ENCODE assay signal across 40 cellular contexts in genomic region chr3:123225557-123225956, GRCh38.
"Had no signal": no experiment of that assay in that cellular context is flagged by ENCODE, and none has a peak within 500 bp of the region (broad histone marks: within the 10 kb centered on the region; RNA-seq: fewer than 3 reads in every experiment).

No MANE protein-coding gene starts in this region.

- H3K27me3 ChIP-seq: adrenal gland, ascending aorta, body of pancreas, brain microvascular endothelial cell, breast epithelium, cardiac muscle cell had no signal

- H3K36me3 ChIP-seq: brain microvascular endothelial cell, breast epithelium, cardiac muscle cell had no signal

- H3K4me1 Mint-ChIP-seq: activated naive CD4-positive, alpha-beta T cell treated with anti-CD3 and anti-CD28 coated beads, Interleukin-2, amount 10 ng/mL, durations not matched to agents 7 days and 5 days; activated naive CD8-positive, alpha-beta T cell treated with anti-CD3 and anti-CD28 coated beads for 36 hours; activated naive CD8-positive, alpha-beta T cell treated with anti-CD3 and anti-CD28 coated beads, Interleukin-2, amount 10 ng/mL, durations not matched to agents 7 days and 5 days; activated naive CD8-positive, alpha-beta T cell treated with anti-CD3 and anti-CD28 coated beads, Interleukin-2, amount 50 U/mL, for 24 hours; activated T-helper 17 cell treated with anti-CD3 and anti-CD28 coated beads, Interleukin-2, amount 50 U/mL, for 72 hours; brain had no signal

- H3K27ac ChIP-seq: adrenal gland, ascending aorta, body of pancreas, brain microvascular endothelial cell, breast epithelium, cardiac muscle cell had no signal

- FAIRE-seq: astrocyte, bronchial epithelial cell had no signal

- ATAC-seq: activated naive CD4-positive, alpha-beta T cell treated with anti-CD3 and anti-CD28 coated beads, Interleukin-2, amount 50 U/mL, for 72 hours; activated naive CD8-positive, alpha-beta T cell treated with anti-CD3 and anti-CD28 coated beads, Interleukin-2, amount 50 U/mL, for 24 hours; activated T-cell treated with anti-CD3 and anti-CD28 coated beads, Interleukin-2, amount 50 U/mL, for 4 hours; activated T-cell treated with anti-CD3 and anti-CD28 coated beads, Interleukin-2, amount 50 U/mL, for 72 hours; activated T-helper 17 cell treated with anti-CD3 and anti-CD28 coated beads, Interleukin-2, amount 50 U/mL, for 72 hours; body of pancreas had no signal

- H3K4me3 ChIP-seq: adrenal gland, ascending aorta, body of pancreas, breast epithelium, cardiac muscle cell had no signal

- H3K4me3 Mint-ChIP-seq: activated naive CD4-positive, alpha-beta T cell treated with anti-CD3 and anti-CD28 coated beads for 36 hours; activated naive CD4-positive, alpha-beta T cell treated with anti-CD3 and anti-CD28 coated beads, Interleukin-2, amount 10 ng/mL, durations not matched to agents 7 days and 5 days; activated naive CD4-positive, alpha-beta T cell treated with anti-CD3 and anti-CD28 coated beads, Interleukin-2, amount 50 U/mL, for 24 hours; activated naive CD8-positive, alpha-beta T cell; activated naive CD8-positive, alpha-beta T cell treated with anti-CD3 and anti-CD28 coated beads for 36 hours; activated naive CD8-positive, alpha-beta T cell treated with anti-CD3 and anti-CD28 coated beads, Interleukin-2, amount 10 ng/mL, durations not matched to agents 7 days and 5 days; activated naive CD8-positive, alpha-beta T cell treated with anti-CD3 and anti-CD28 coated beads, Interleukin-2, amount 50 U/mL, for 24 hours; activated T-cell treated with anti-CD3 and anti-CD28 coated beads, Interleukin-2, amount 50 U/mL, for 24 hours; activated T-cell treated with anti-CD3 and anti-CD28 coated beads, Interleukin-2, amount 50 U/mL, for 4 hours; activated T-cell treated with anti-CD3 and anti-CD28 coated beads, Interleukin-2, amount 50 U/mL, for 72 hours; activated T-helper 1 cell treated with anti-CD3 and anti-CD28 coated beads, Interleukin-12 subunit alpha, Interleukin-12 subunit beta, Interleukin-2, Interleukin-4 antibody, amounts not matched to agents 30 ng/mL and 10 ng/mL and 1 ng/mL, durations not matched to agents 14 hours and 24 hours and 36 hours; activated T-helper 17 cell treated with anti-CD3 and anti-CD28 coated beads, Interleukin-2, amount 50 U/mL, for 72 hours; brain; central memory CD8-positive, alpha-beta T cell had no signal

- DNase-seq: activated effector memory CD4-positive, alpha-beta T cell treated with anti-CD3 and anti-CD28 coated beads, Interleukin-2, amount 50 U/mL, for 16 hours; activated effector memory CD4-positive, alpha-beta T cell treated with Interleukin-2 at 50 U/mL for 16 hours; activated gamma-delta T cell; activated gamma-delta T cell treated with Interleukin-2 at 50 U/mL for 16 hours; activated naive CD4-positive, alpha-beta T cell; activated naive CD4-positive, alpha-beta T cell treated with anti-CD3 and anti-CD28 coated beads for 36 hours; activated naive CD4-positive, alpha-beta T cell treated with anti-CD3 and anti-CD28 coated beads, Interleukin-2, amount 10 ng/mL, durations not matched to agents 7 days and 5 days; activated naive CD4-positive, alpha-beta T cell treated with anti-CD3 and anti-CD28 coated beads, Interleukin-2, amount 50 U/mL, for 16 hours; activated naive CD4-positive, alpha-beta T cell treated with Interleukin-2 at 50 U/mL for 16 hours; activated naive CD8-positive, alpha-beta T cell treated with anti-CD3 and anti-CD28 coated beads for 36 hours; activated naive CD8-positive, alpha-beta T cell treated with anti-CD3 and anti-CD28 coated beads, Interleukin-2, amount 10 ng/mL, durations not matched to agents 7 days and 5 days; activated naive CD8-positive, alpha-beta T cell treated with anti-CD3 and anti-CD28 coated beads, Interleukin-2, amount 50 U/mL, for 24 hours; activated T-cell treated with anti-CD3 and anti-CD28 coated beads, Interleukin-2, amount 50 U/mL, for 1 hour; activated T-cell treated with anti-CD3 and anti-CD28 coated beads, Interleukin-2, amount 50 U/mL, for 24 hours; activated T-cell treated with anti-CD3 and anti-CD28 coated beads, Interleukin-2, amount 50 U/mL, for 4 hours; activated T-cell treated with anti-CD3 and anti-CD28 coated beads, Interleukin-2, amount 50 U/mL, for 48 hours; activated T-cell treated with anti-CD3 and anti-CD28 coated beads, Interleukin-2, amount 50 U/mL, for 72 hours; adrenal gland; amniotic stem cell; amygdala; anterior cingulate cortex; aorta; body of pancreas; brain microvascular endothelial cell; caudate nucleus; central memory CD4-positive, alpha-beta T cell; cerebellar nuclear complex had no signal

- H3K9me3 Mint-ChIP-seq: activated T-helper 17 cell treated with anti-CD3 and anti-CD28 coated beads, Interleukin-2, amount 50 U/mL, for 72 hours had no signal

- H3K4me1 ChIP-seq: ascending aorta, body of pancreas, breast epithelium had no signal

- H3K27ac Mint-ChIP-seq: activated naive CD4-positive, alpha-beta T cell treated with anti-CD3 and anti-CD28 coated beads for 36 hours; activated naive CD4-positive, alpha-beta T cell treated with anti-CD3 and anti-CD28 coated beads, Interleukin-2, amount 10 ng/mL, durations not matched to agents 7 days and 5 days; activated naive CD4-positive, alpha-beta T cell treated with anti-CD3 and anti-CD28 coated beads, Interleukin-2, amount 50 U/mL, for 24 hours; activated naive CD4-positive, alpha-beta T cell treated with anti-CD3 and anti-CD28 coated beads, Interleukin-2, amount 50 U/mL, for 72 hours; activated naive CD8-positive, alpha-beta T cell; activated naive CD8-positive, alpha-beta T cell treated with anti-CD3 and anti-CD28 coated beads for 36 hours; activated naive CD8-positive, alpha-beta T cell treated with anti-CD3 and anti-CD28 coated beads, Interleukin-2, amount 10 ng/mL, durations not matched to agents 7 days and 5 days; activated naive CD8-positive, alpha-beta T cell treated with anti-CD3 and anti-CD28 coated beads, Interleukin-2, amount 50 U/mL, for 24 hours; activated T-cell treated with anti-CD3 and anti-CD28 coated beads, Interleukin-2, amount 50 U/mL, for 24 hours; activated T-cell treated with anti-CD3 and anti-CD28 coated beads, Interleukin-2, amount 50 U/mL, for 72 hours; activated T-helper 1 cell treated with anti-CD3 and anti-CD28 coated beads, Interleukin-12 subunit alpha, Interleukin-12 subunit beta, Interleukin-2, Interleukin-4 antibody, amounts not matched to agents 30 ng/mL and 10 ng/mL and 1 ng/mL, durations not matched to agents 14 hours and 24 hours and 36 hours; activated T-helper 17 cell treated with anti-CD3 and anti-CD28 coated beads, Interleukin-2, amount 50 U/mL, for 72 hours; activated T-helper 2 cell treated with anti-CD3 and anti-CD28 coated beads, Interferon-gamma antibody, Interleukin-2, Interleukin-4, amounts not matched to agents 10 μg/mL and 5 μg/mL and 100 μg/mL, durations not matched to agents 14 hours and 24 hours and 36 hours had no signal

- H3K9me3 ChIP-seq: body of pancreas had no signal
